ENCODE assay signal across 1 cellular context in genomic region chrX:20197641-20198210, GRCh38.
TF ChIP-seq lines count a peak whose summit lies in the region.

No MANE protein-coding gene starts in this region.

TF ChIP-seq in HepG2, 621 proteins besides CTCF, POLR2A, EP300 and RAD21:
- TF ChIP-seq ZNF580 (CRISPR knock-in tag; IDR thresholded peaks at IDR 0.05; ENCODE audit: borderline replicate concordance, low read depth) (no peak), ZNF230 (CRISPR knock-in tag; IDR thresholded peaks at IDR 0.05) (no peak), THAP7 (CRISPR knock-in tag; IDR thresholded peaks at IDR 0.05) (no peak), SYNCRIP (IDR thresholded peaks at IDR 0.05; ENCODE audit: insufficient read depth, low read depth, low read length) (no peak), CC2D1A (CRISPR knock-in tag; IDR thresholded peaks at IDR 0.05) (no peak), MEF2D (CRISPR knock-in tag; IDR thresholded peaks at IDR 0.05) (no peak), ZMAT5 (CRISPR knock-in tag; IDR thresholded peaks at IDR 0.05; ENCODE audit: borderline replicate concordance, low read depth) (no peak), MYNN (CRISPR knock-in tag; IDR thresholded peaks at IDR 0.05; ENCODE audit: low read depth) (no peak), ZNF354B (CRISPR knock-in tag; IDR thresholded peaks at IDR 0.05) (no peak), FOXA3 (CRISPR knock-in tag; IDR thresholded peaks at IDR 0.05) (no peak), TERF1 (CRISPR knock-in tag; IDR thresholded peaks at IDR 0.05) (no peak), KAT8 (CRISPR knock-in tag; IDR thresholded peaks at IDR 0.05) (no peak), ZNF326 (CRISPR knock-in tag; IDR thresholded peaks at IDR 0.05; ENCODE audit: borderline replicate concordance) (no peak), RFX1 (IDR thresholded peaks at IDR 0.05) (no peak), ZFP36 (IDR thresholded peaks at IDR 0.05; ENCODE audit: borderline replicate concordance, low read depth, low read length, partially characterized antibody) (no peak), RFX3 (CRISPR knock-in tag; IDR thresholded peaks at IDR 0.05) (no peak)
- TF ChIP-seq, protein P1, sequence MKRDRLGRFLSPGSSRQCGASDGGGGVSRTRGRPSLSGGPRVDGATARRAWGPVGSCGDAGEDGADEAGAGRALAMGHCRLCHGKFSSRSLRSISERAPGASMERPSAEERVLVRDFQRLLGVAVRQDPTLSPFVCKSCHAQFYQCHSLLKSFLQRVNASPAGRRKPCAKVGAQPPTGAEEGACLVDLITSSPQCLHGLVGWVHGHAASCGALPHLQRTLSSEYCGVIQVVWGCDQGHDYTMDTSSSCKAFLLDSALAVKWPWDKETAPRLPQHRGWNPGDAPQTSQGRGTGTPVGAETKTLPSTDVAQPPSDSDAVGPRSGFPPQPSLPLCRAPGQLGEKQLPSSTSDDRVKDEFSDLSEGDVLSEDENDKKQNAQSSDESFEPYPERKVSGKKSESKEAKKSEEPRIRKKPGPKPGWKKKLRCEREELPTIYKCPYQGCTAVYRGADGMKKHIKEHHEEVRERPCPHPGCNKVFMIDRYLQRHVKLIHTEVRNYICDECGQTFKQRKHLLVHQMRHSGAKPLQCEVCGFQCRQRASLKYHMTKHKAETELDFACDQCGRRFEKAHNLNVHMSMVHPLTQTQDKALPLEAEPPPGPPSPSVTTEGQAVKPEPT (CRISPR knock-in tag; IDR thresholded peaks at IDR 0.05; ENCODE audit: low read depth): no peak
